ENCODE assay signal across 10 cellular contexts in the genomic region with DNA sequence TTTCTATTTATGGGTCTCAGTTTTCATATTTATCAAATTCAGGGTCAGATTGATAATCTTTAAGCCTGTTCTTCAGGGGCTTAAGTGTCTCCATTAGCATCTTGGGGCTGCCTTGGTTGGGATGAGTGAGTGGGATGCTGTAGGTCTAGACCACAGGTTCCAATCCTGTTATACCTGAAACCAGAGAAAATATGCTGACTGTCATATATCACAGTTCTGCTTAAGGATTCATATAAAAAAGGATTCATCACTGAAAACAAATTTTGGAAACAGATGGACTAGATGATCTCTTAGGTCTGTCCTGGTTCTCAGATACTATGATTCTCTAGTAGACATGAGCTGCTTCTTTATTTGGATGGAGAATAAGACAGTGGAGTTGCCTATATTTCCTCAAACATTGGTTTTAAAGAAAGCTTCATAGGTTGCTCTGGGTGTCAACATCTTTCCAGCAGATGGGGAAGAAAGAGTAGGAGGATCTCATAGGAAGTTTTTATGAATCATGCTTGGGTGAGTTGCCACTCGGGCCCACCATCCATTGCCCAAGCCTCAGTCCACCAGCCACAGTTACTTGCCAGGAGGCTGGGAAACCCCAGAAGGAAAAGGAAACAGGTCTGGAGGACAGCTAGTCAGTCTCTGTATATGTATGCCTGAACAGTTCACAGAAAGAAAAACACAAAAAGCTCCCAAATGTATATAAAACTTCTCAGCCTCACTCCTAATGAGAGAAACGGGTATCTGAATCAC. TPM values are rescaled to one million over a fixed set of nuclear protein-coding genes. Genes with fewer than 3 reads are reported as not detected.
DNase-seq lines count a peak whose midpoint lies in the region; ATAC-seq and TF ChIP-seq lines count a peak whose summit lies in the region.
"Had no signal": no experiment of that assay in that cellular context is flagged by ENCODE, and none has a peak within 500 bp of the region (broad histone marks: within the 10 kb centered on the region; RNA-seq: fewer than 3 reads in every experiment).

No MANE protein-coding gene starts in this region.

- ATAC-seq in activated B cell treated with CpG ODN at 0.5 μM for 24 hours (ENCODE audit: low read depth): no peak
- no peak for ATAC-seq in GM21717 (IDR thresholded peaks at IDR 0.05; ENCODE audit: unreplicated experiment)

- H3K27me3 ChIP-seq in tibial artery: no peaks in the 10 kb centered on the region
- H3K27me3 ChIP-seq: body of pancreas had no signal

- H3K4me1 Mint-ChIP-seq in activated naive CD4-positive, alpha-beta T cell treated with anti-CD3 and anti-CD28 coated beads, Interleukin-2, amount 50 U/mL, for 24 hours: peaks cover 22% of the 10 kb centered on the region
- peaks cover 29% of the 10 kb centered on the region for H3K4me1 Mint-ChIP-seq in activated B cell treated with CpG ODN at 0.5 μM for 24 hours
- H3K4me1 Mint-ChIP-seq: nephron had no signal

- H3K27ac Mint-ChIP-seq in activated naive CD4-positive, alpha-beta T cell treated with anti-CD3 and anti-CD28 coated beads, Interleukin-2, amount 50 U/mL, for 24 hours: peak overlapping the region; percentile 14
- H3K27ac Mint-ChIP-seq in activated B cell treated with CpG ODN at 0.5 μM for 24 hours: peak overlapping the region; percentile 81
- H3K27ac Mint-ChIP-seq: nephron had no signal

- no peak overlapping the region for H3K4me3 ChIP-seq in tibial artery
- H3K4me3 ChIP-seq: body of pancreas had no signal

- intact Hi-C loops in activated B cell treated with CpG ODN at 0.5 μM for 24 hours (cut with micrococcal nuclease) (no loop called here), tibial artery (cut with DNase I; ENCODE audit: low total_unique reads) (no loop called here)

- CTCF ChIA-PET in activated B cell treated with CpG ODN at 0.5 μM for 24 hours (lab: Charles Lee): interaction anchor here (1.9 to 2.1 kb wide), 2 partner anchors 51 to 199 kb away, joined by 7 to 8 read pairs; partner anchors contain the start of gene MAP3K5

- peaks cover 0 to 12% (median 7%) of the 10 kb centered on the region in 4 donors for H3K4me1 ChIP-seq in tibial artery
- H3K4me1 ChIP-seq: body of pancreas had no signal

- H3K27ac ChIP-seq in tibial artery: peak overlapping the region; percentile 11 to 36

- H3K4me3 Mint-ChIP-seq in activated naive CD4-positive, alpha-beta T cell treated with anti-CD3 and anti-CD28 coated beads, Interleukin-2, amount 50 U/mL, for 24 hours: no peak overlapping the region
- H3K4me3 Mint-ChIP-seq in activated B cell treated with CpG ODN at 0.5 μM for 24 hours: no peak overlapping the region
- H3K4me3 Mint-ChIP-seq: nephron had no signal

- POLR2A ChIA-PET in activated B cell treated with CpG ODN at 0.5 μM for 24 hours (lab: Charles Lee): interaction anchor here (0.6 to 1.8 kb wide), 3 partner anchors 161 to 229 kb away, joined by 4 to 9 read pairs (median 7); partner anchors contain the start of genes MAP3K5 and PEX7

- H3K9me3 Mint-ChIP-seq in activated naive CD4-positive, alpha-beta T cell treated with anti-CD3 and anti-CD28 coated beads, Interleukin-2, amount 50 U/mL, for 24 hours: no peaks in the 10 kb centered on the region
- peaks cover 6% of the 10 kb centered on the region for H3K9me3 Mint-ChIP-seq in activated B cell treated with CpG ODN at 0.5 μM for 24 hours
- H3K9me3 Mint-ChIP-seq: nephron had no signal

- peaks cover 55 to 68% (median 57%) of the 10 kb centered on the region in 3 donors for H3K36me3 ChIP-seq in tibial artery

- peaks cover 45% of the 10 kb centered on the region for H3K36me3 Mint-ChIP-seq in activated naive CD4-positive, alpha-beta T cell treated with anti-CD3 and anti-CD28 coated beads, Interleukin-2, amount 50 U/mL, for 24 hours
- peaks cover 80% of the 10 kb centered on the region for H3K36me3 Mint-ChIP-seq in activated B cell treated with CpG ODN at 0.5 μM for 24 hours (ENCODE audit: low read depth)

- H3K9me3 ChIP-seq in tibial artery: no peaks in the 10 kb centered on the region
- H3K9me3 ChIP-seq: body of pancreas had no signal

- no peak for DNase-seq in activated naive CD4-positive, alpha-beta T cell (lab: John Stamatoyannopoulos, UW)
- DNase-seq in activated B cell treated with CpG ODN at 0.5 μM for 24 hours (no peak), fibroblast of peridontal ligament (ENCODE audit: extremely low read depth) (peak; percentile 77), tibial artery (no peak), DMS114 treated with DMSO at 0.1 percent for 48 hours (lab: John Stamatoyannopoulos, UW; ENCODE audit: unreplicated experiment) (no peak), NCI-H446 (lab: John Stamatoyannopoulos, UW) (no peak)

- TF ChIP-seq CTCF in activated B cell treated with CpG ODN at 0.5 μM for 24 hours (IDR thresholded peaks at IDR 0.05) (no peak), tibial artery (IDR thresholded peaks at IDR 0.05) (no peak)

- H3K27me3 Mint-ChIP-seq in activated naive CD4-positive, alpha-beta T cell treated with anti-CD3 and anti-CD28 coated beads, Interleukin-2, amount 50 U/mL, for 24 hours: no peaks in the 10 kb centered on the region
- no peaks in the 10 kb centered on the region for H3K27me3 Mint-ChIP-seq in activated B cell treated with CpG ODN at 0.5 μM for 24 hours

RNA-seq across cellular contexts. Expression of gene MAP7, which starts 42.9 kb away (rescaled TPM):
- total RNA-seq in activated B cell treated with CpG ODN at 0.5 μM for 24 hours: 0.35 and 0.56 TPM in 2 replicates
